In the genomic region with DNA sequence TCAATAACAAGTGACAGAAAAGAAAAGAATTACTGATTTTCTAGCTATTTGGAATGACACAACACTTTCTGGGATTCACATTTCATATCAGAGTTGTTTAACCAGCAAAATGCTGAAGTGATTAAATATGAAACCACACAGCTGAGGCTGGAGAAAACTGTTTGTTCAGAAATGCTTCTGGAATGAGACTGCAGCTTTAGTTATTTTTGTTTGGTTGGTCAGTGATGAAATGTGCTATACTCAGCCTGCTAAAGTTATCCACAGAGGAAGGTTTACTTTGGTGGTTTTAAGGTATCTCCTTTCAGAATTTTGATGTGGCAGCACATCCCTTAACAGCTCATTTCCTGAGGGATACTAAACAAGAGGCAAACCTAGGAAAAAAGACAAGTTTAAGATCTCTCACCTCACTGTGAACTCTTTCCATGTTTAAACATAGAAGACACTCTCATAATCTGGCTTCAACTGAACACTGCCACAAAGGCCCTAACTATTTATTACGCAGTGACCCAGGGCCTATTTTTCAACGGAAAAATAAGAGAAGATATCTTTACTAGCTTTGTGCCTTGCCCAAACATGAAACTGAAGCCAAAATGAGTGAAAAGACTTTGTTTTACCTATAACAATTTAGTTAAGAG, we compare ENCODE assay signal across 12 cellular contexts.
DNase-seq lines count a peak whose midpoint lies in the region; ATAC-seq, FAIRE-seq and TF ChIP-seq lines count a peak whose summit lies in the region.
"Had no signal": no experiment of that assay in that cellular context is flagged by ENCODE, and none has a peak within 500 bp of the region (broad histone marks: within the 10 kb centered on the region; RNA-seq: fewer than 3 reads in every experiment).

No MANE protein-coding gene starts in this region.

- peaks cover 0 to under 1% (median 0%) of the 10 kb centered on the region in 5 experiments for H3K9me3 Mint-ChIP-seq in brain

- DNase-seq in H54 (ENCODE audit: insufficient read length, low spot score), result peak; percentile 4
- DNase-seq in left ventricle myocardium superior, result no peak
- no peak for DNase-seq in GDM1 (lab: John Stamatoyannopoulos, UW)
- no peak for DNase-seq in DMS79 (lab: John Stamatoyannopoulos, UW)
- DNase-seq: activated CD4-positive, CD25-positive, alpha-beta regulatory T cell; activated naive CD4-positive, alpha-beta T cell treated with Interleukin-2 at 50 U/mL for 16 hours; Kasumi-1; stimulated activated CD8-positive, alpha-beta memory T cell treated with anti-CD3 and anti-CD28 coated beads, Interleukin-4, amount 100 ng/mL, for 48 hours had no signal

- H3K27me3 ChIP-seq in skeletal muscle tissue (ENCODE audit: control insufficient read depth in 3 of 3, insufficient read depth in 3 of 3, low read length in 3 of 3), result no peaks in the 10 kb centered on the region

- FAIRE-seq in H54 (lab: Jason Lieb, UNC), result peak; percentile 93

- H3K4me1 ChIP-seq in skeletal muscle tissue (ENCODE audit: control insufficient read depth in 3 of 3, insufficient read depth in 3 of 3, low read length in 3 of 3), result peaks cover 10 to 18% (median 13%) of the 10 kb centered on the region in 3 donors

- peaks cover 40% of the 10 kb centered on the region for H3K4me1 Mint-ChIP-seq in brain

- H3K4me3 ChIP-seq in skeletal muscle tissue (ENCODE audit: low read length in 3 of 3), result peak overlapping the region in 1 of 3 donors; percentile 11

- ATAC-seq in left ventricle myocardium superior (peak; percentile 84), GM21723 (IDR thresholded peaks at IDR 0.05; ENCODE audit: unreplicated experiment) (no peak), HG03175 (IDR thresholded peaks at IDR 0.05; ENCODE audit: unreplicated experiment) (no peak)

- no peaks in the 10 kb centered on the region for H3K9me3 ChIP-seq in skeletal muscle tissue (ENCODE audit: control insufficient read depth in 3 of 3, low read length in 3 of 3)

- H3K27me3 Mint-ChIP-seq in brain, result peaks cover 2% of the 10 kb centered on the region

- TF ChIP-seq POLR2A in H54 (IDR thresholded peaks at IDR 0.05; ENCODE audit: low read depth, low read length), result no peak

- no peak for TF ChIP-seq CTCF in brain (conservative IDR thresholded peaks at IDR 0.05)

- intact Hi-C loops in left ventricle myocardium superior (cut with micrococcal nuclease), result no loop called here

- peak overlapping the region; percentile 18 to 57 (median 40) for H3K9ac ChIP-seq in skeletal muscle tissue (ENCODE audit: low read depth in 1 of 3, low read length in 3 of 3)

- no peaks in the 10 kb centered on the region for H3K36me3 Mint-ChIP-seq in brain

- H3K27ac Mint-ChIP-seq in brain, result peak overlapping the region in 3 of 5 experiments; percentile 22 to 80 (median 79)

- peak overlapping the region; percentile 89 for H3K27ac ChIP-seq in skeletal muscle tissue (ENCODE audit: low read depth, low read length)

- no peaks in the 10 kb centered on the region for H3K36me3 ChIP-seq in skeletal muscle tissue (ENCODE audit: control insufficient read depth in 3 of 3, insufficient read depth in 3 of 3, low read length in 3 of 3)

- H3K4me3 Mint-ChIP-seq in brain, result no peak overlapping the region
